In genomic region chr7:25118048-25118753, GRCh38 we compare ENCODE assay signal across 9 cellular contexts. TPM values are rescaled to one million over a fixed set of nuclear protein-coding genes. Genes with fewer than 3 reads are reported as not detected.
A peak's percentile ranks its signal among the peaks of the same experiment; 100 is the strongest.
DNase-seq lines count a peak whose midpoint lies in the region; ATAC-seq and TF ChIP-seq lines count a peak whose summit lies in the region.
"Had no signal": no experiment of that assay in that cellular context is flagged by ENCODE, and none has a peak within 500 bp of the region (broad histone marks: within the 10 kb centered on the region; RNA-seq: fewer than 3 reads in every experiment).

No MANE protein-coding gene starts in this region.

- no peak overlapping the region for H3K4me3 Mint-ChIP-seq in activated CD8-positive, alpha-beta T cell treated with anti-CD3 and anti-CD28 coated beads for 36 hours
- no peak overlapping the region for H3K4me3 Mint-ChIP-seq in activated CD8-positive, alpha-beta T cell treated with anti-CD3 and anti-CD28 coated beads, Interleukin-2, amount 10 ng/mL, durations not matched to agents 7 days and 5 days

- peaks cover 0 to 16% of the 10 kb centered on the region in 2 donors for H3K4me1 ChIP-seq in mucosa of rectum (ENCODE audit: control insufficient read depth in 2 of 2, insufficient read depth in 2 of 2, low read length in 2 of 2)

- CTCF ChIA-PET in activated CD8-positive, alpha-beta T cell treated with anti-CD3 and anti-CD28 coated beads for 36 hours (lab: Charles Lee), result interaction anchor here (1.0 to 6.4 kb wide), 6 partner anchors 14 to 297 kb away, joined by 3 to 41 read pairs (median 6); no protein-coding TSS in a partner anchor
- CTCF ChIA-PET in activated CD8-positive, alpha-beta T cell treated with anti-CD3 and anti-CD28 coated beads, Interleukin-2, amount 10 ng/mL, durations not matched to agents 7 days and 5 days (lab: Charles Lee), result interaction anchor here (1.2 to 3.4 kb wide), 6 partner anchors 19 to 542 kb away, joined by 3 to 16 read pairs (median 4); no protein-coding TSS in a partner anchor
- CTCF ChIA-PET in RWPE1 (lab: Yijun Ruan, JAX), result interaction anchor here (0.6 kb wide), 1 partner anchor 48 kb away, joined by 6 read pairs; no protein-coding TSS in a partner anchor

- TF ChIP-seq CTCF in activated CD8-positive, alpha-beta T cell treated with anti-CD3 and anti-CD28 coated beads for 36 hours (IDR thresholded peaks at IDR 0.05), result no peak
- TF ChIP-seq CTCF in RWPE1 (conservative IDR thresholded peaks at IDR 0.05; ENCODE audit: low read depth), result no peak

- H3K27me3 Mint-ChIP-seq in activated CD8-positive, alpha-beta T cell treated with anti-CD3 and anti-CD28 coated beads for 36 hours, result no peaks in the 10 kb centered on the region
- no peaks in the 10 kb centered on the region for H3K27me3 Mint-ChIP-seq in activated CD8-positive, alpha-beta T cell treated with anti-CD3 and anti-CD28 coated beads, Interleukin-2, amount 10 ng/mL, durations not matched to agents 7 days and 5 days (ENCODE audit: low read depth)

- no peaks in the 10 kb centered on the region for H3K9me3 ChIP-seq in mucosa of rectum (ENCODE audit: control insufficient read depth in 2 of 2, low read length in 2 of 2)

- peak overlapping the region; percentile 49 for H3K27ac ChIP-seq in mucosa of rectum (ENCODE audit: low read depth in 2 of 2, low read length in 2 of 2)
- H3K27ac ChIP-seq in RWPE1, result no peak overlapping the region

- H3K9ac ChIP-seq in mucosa of rectum (ENCODE audit: low read depth in 1 of 2, low read length in 2 of 2), result no peak overlapping the region

- no peak for DNase-seq in activated CD8-positive, alpha-beta T cell treated with anti-CD3 and anti-CD28 coated beads for 36 hours
- no peak for DNase-seq in activated CD8-positive, alpha-beta T cell treated with anti-CD3 and anti-CD28 coated beads, Interleukin-2, amount 10 ng/mL, durations not matched to agents 7 days and 5 days
- no peak for DNase-seq in SW 1271 (lab: John Stamatoyannopoulos, UW)
- no peak for DNase-seq in RWPE1 (ENCODE audit: low spot score)
- DNase-seq in NOMO-1 treated with dmso at 0.1 percent for 144 hours (lab: John Stamatoyannopoulos, UW; ENCODE audit: unreplicated experiment), result no peak
- DNase-seq: NCI-H1105 treated with DMSO at 0.1 percent for 48 hours had no signal

- no peaks in the 10 kb centered on the region for H3K9me3 Mint-ChIP-seq in activated CD8-positive, alpha-beta T cell treated with anti-CD3 and anti-CD28 coated beads for 36 hours
- H3K9me3 Mint-ChIP-seq in activated CD8-positive, alpha-beta T cell treated with anti-CD3 and anti-CD28 coated beads, Interleukin-2, amount 10 ng/mL, durations not matched to agents 7 days and 5 days (ENCODE audit: insufficient read depth), result no peaks in the 10 kb centered on the region

- H3K36me3 Mint-ChIP-seq in activated CD8-positive, alpha-beta T cell treated with anti-CD3 and anti-CD28 coated beads for 36 hours (ENCODE audit: low read depth), result peaks cover 44% of the 10 kb centered on the region
- peaks cover 40% of the 10 kb centered on the region for H3K36me3 Mint-ChIP-seq in activated CD8-positive, alpha-beta T cell treated with anti-CD3 and anti-CD28 coated beads, Interleukin-2, amount 10 ng/mL, durations not matched to agents 7 days and 5 days (ENCODE audit: low read depth)

- peaks cover 51% of the 10 kb centered on the region for H3K4me1 Mint-ChIP-seq in activated CD8-positive, alpha-beta T cell treated with anti-CD3 and anti-CD28 coated beads for 36 hours (ENCODE audit: low read depth)
- peaks cover 15% of the 10 kb centered on the region for H3K4me1 Mint-ChIP-seq in activated CD8-positive, alpha-beta T cell treated with anti-CD3 and anti-CD28 coated beads, Interleukin-2, amount 10 ng/mL, durations not matched to agents 7 days and 5 days (ENCODE audit: low read depth)

- H3K27me3 ChIP-seq in mucosa of rectum (ENCODE audit: control insufficient read depth in 2 of 2, insufficient read depth in 2 of 2, low read length in 2 of 2), result no peaks in the 10 kb centered on the region

- POLR2A ChIA-PET in activated CD8-positive, alpha-beta T cell treated with anti-CD3 and anti-CD28 coated beads for 36 hours (lab: Charles Lee), result interaction anchor here (0.5 to 1.6 kb wide), 12 partner anchors 9 to 291 kb away, joined by 3 to 8 read pairs (median 3); no protein-coding TSS in a partner anchor
- POLR2A ChIA-PET in activated CD8-positive, alpha-beta T cell treated with anti-CD3 and anti-CD28 coated beads, Interleukin-2, amount 10 ng/mL, durations not matched to agents 7 days and 5 days (lab: Charles Lee), result interaction anchor here (0.9 kb wide), 1 partner anchor 163 kb away, joined by 3 read pairs; no protein-coding TSS in a partner anchor
- POLR2A ChIA-PET in RWPE1 (lab: Yijun Ruan, JAX; ENCODE audit: low non-redundant PET), result no interaction called here

- ATAC-seq in activated CD8-positive, alpha-beta T cell treated with anti-CD3 and anti-CD28 coated beads for 36 hours, result peak; percentile 7
- ATAC-seq in activated CD8-positive, alpha-beta T cell treated with anti-CD3 and anti-CD28 coated beads, Interleukin-2, amount 10 ng/mL, durations not matched to agents 7 days and 5 days, result no peak
- ATAC-seq in GM21619 (IDR thresholded peaks at IDR 0.05; ENCODE audit: unreplicated experiment), result peak; percentile 26
- ATAC-seq in HG03442 (IDR thresholded peaks at IDR 0.05; ENCODE audit: unreplicated experiment), result peak; percentile 34

- intact Hi-C loops in activated CD8-positive, alpha-beta T cell treated with anti-CD3 and anti-CD28 coated beads for 36 hours (cut with micrococcal nuclease), result no loop called here

- no peak overlapping the region for H3K4me3 ChIP-seq in mucosa of rectum (ENCODE audit: low read length in 2 of 2)

- peak overlapping the region; percentile 85 for H3K27ac Mint-ChIP-seq in activated CD8-positive, alpha-beta T cell treated with anti-CD3 and anti-CD28 coated beads for 36 hours
- H3K27ac Mint-ChIP-seq in activated CD8-positive, alpha-beta T cell treated with anti-CD3 and anti-CD28 coated beads, Interleukin-2, amount 10 ng/mL, durations not matched to agents 7 days and 5 days, result no peak overlapping the region

- H3K36me3 ChIP-seq in mucosa of rectum (ENCODE audit: control insufficient read depth in 2 of 2, insufficient read depth in 2 of 2, low read length in 2 of 2), result peaks cover 23 to 28% of the 10 kb centered on the region in 2 donors

RNA-seq across cellular contexts. Expression of gene CYCS, which starts 6.9 kb away (rescaled TPM):
- total RNA-seq in activated CD8-positive, alpha-beta T cell treated with anti-CD3 and anti-CD28 coated beads for 36 hours, result 100 to 1,000 TPM; 266 TPM
- 100 to 1,000 TPM; 153 to 157 TPM for total RNA-seq in activated CD8-positive, alpha-beta T cell treated with anti-CD3 and anti-CD28 coated beads, Interleukin-2, amount 10 ng/mL, durations not matched to agents 7 days and 5 days
